In genomic region chr14:104140463-104141331, GRCh38 we compare ENCODE assay signal across 14 cellular contexts. TPM values are rescaled to one million over a fixed set of nuclear protein-coding genes. Genes with fewer than 3 reads are reported as not detected.
DNase-seq lines count a peak whose midpoint lies in the region; ATAC-seq and TF ChIP-seq lines count a peak whose summit lies in the region.
"Had no signal": no experiment of that assay in that cellular context is flagged by ENCODE, and none has a peak within 500 bp of the region (broad histone marks: within the 10 kb centered on the region; RNA-seq: fewer than 3 reads in every experiment).

No MANE protein-coding gene starts in this region.

- H3K36me3 ChIP-seq in BLaER1 (peaks cover 33% of the 10 kb centered on the region; the same call in 1 of the 2 replicates), H7 (replicated peaks; ENCODE audit: control insufficient read depth, insufficient read depth, low read length) (no peaks in the 10 kb centered on the region; the same call in none of the 2 replicates)

- H3K27me3 Mint-ChIP-seq in endothelial cell (ENCODE audit: unreplicated experiment), result peaks cover 15% of the 10 kb centered on the region
- H3K27me3 Mint-ChIP-seq in nephron (ENCODE audit: low read depth), result peaks cover 36% of the 10 kb centered on the region

- H3K27ac Mint-ChIP-seq in endothelial cell (ENCODE audit: unreplicated experiment), result no peak overlapping the region
- H3K27ac Mint-ChIP-seq in nephron, result no peak overlapping the region
- H3K27ac Mint-ChIP-seq: immature natural killer cell; stimulated activated naive B cell treated with anti-CD40 and anti-IgM and Interleukin-4, amounts not matched to agents 10 μg/mL and 1 μg/mL and 100 μg/mL, for 72 hours had no signal

- no peaks in the 10 kb centered on the region for H3K9me3 ChIP-seq in BLaER1

- H3K4me2 ChIP-seq in BLaER1, result peak overlapping the region; percentile 100

- peaks cover 80% of the 10 kb centered on the region for H4K20me1 ChIP-seq in BLaER1

- 0 out of 2 replicates have a peak overlapping the region, but pooled peaks have one; percentile 26 for H3K27ac ChIP-seq in BLaER1

- peak overlapping the region; percentile 87; the same call in 1 of the 2 replicates for H3K9ac ChIP-seq in BLaER1

- H3K36me3 Mint-ChIP-seq in endothelial cell (ENCODE audit: low read depth, unreplicated experiment) (peaks cover 9% of the 10 kb centered on the region), nephron (ENCODE audit: low read depth) (no peaks in the 10 kb centered on the region)
- H3K36me3 Mint-ChIP-seq: immature natural killer cell; stimulated activated naive B cell treated with anti-CD40 and anti-IgM and Interleukin-4, amounts not matched to agents 10 μg/mL and 1 μg/mL and 100 μg/mL, for 72 hours had no signal

- DNase-seq in H7, result peak; percentile 61
- no peak for DNase-seq in endothelial cell (ENCODE audit: low spot score)
- DNase-seq in ureter (ENCODE audit: low spot score), result no peak
- no peak for DNase-seq in amygdala (lab: John Stamatoyannopoulos, UW)
- DNase-seq in NCI-H2171 (lab: John Stamatoyannopoulos, UW), result no peak
- DNase-seq: activated CD4-positive, alpha-beta T cell treated with anti-CD3 and anti-CD28 coated beads for 1 hour; activated T-cell treated with anti-CD3 and anti-CD28 coated beads, Interleukin-2, amount 50 U/mL, for 1 hour; C1 segment of cervical spinal cord; DMS79; immature natural killer cell; stimulated activated naive B cell treated with anti-CD40 and anti-IgM and Interleukin-4, amounts not matched to agents 10 μg/mL and 1 μg/mL and 100 μg/mL, for 72 hours had no signal

- H3K27me3 ChIP-seq in BLaER1 (peaks cover 18% of the 10 kb centered on the region), H7 (ENCODE audit: control insufficient read depth, insufficient read depth, low read length) (peaks cover 25% of the 10 kb centered on the region)

- H3K4me3 ChIP-seq in BLaER1 (peak overlapping the region; percentile 88; the same call in 1 of the 2 replicates), H7 (ENCODE audit: insufficient read depth, low read depth, low read length) (no peak overlapping the region)

- TF ChIP-seq CTCF in endothelial cell (IDR thresholded peaks at IDR 0.05; ENCODE audit: unreplicated experiment) (no peak), nephron (IDR thresholded peaks at IDR 0.05; ENCODE audit: unreplicated experiment in 3 of 3) (no peak)

- H3K4me1 ChIP-seq in BLaER1, result peaks cover 73% of the 10 kb centered on the region

- H3K4me1 Mint-ChIP-seq in endothelial cell (ENCODE audit: unreplicated experiment), result peaks cover 16% of the 10 kb centered on the region
- peaks cover 15% of the 10 kb centered on the region for H3K4me1 Mint-ChIP-seq in nephron

- H3K4me3 Mint-ChIP-seq in endothelial cell (ENCODE audit: unreplicated experiment) (peak overlapping the region; percentile 92), nephron (peak overlapping the region; percentile 74 to 77 (median 76))
- H3K4me3 Mint-ChIP-seq: immature natural killer cell; stimulated activated naive B cell treated with anti-CD40 and anti-IgM and Interleukin-4, amounts not matched to agents 10 μg/mL and 1 μg/mL and 100 μg/mL, for 72 hours had no signal

- H3K9me3 Mint-ChIP-seq in endothelial cell (ENCODE audit: unreplicated experiment) (no peaks in the 10 kb centered on the region), nephron (no peaks in the 10 kb centered on the region)
- H3K9me3 Mint-ChIP-seq: immature natural killer cell; stimulated activated naive B cell treated with anti-CD40 and anti-IgM and Interleukin-4, amounts not matched to agents 10 μg/mL and 1 μg/mL and 100 μg/mL, for 72 hours had no signal

- no peak for ATAC-seq in HG03439 (IDR thresholded peaks at IDR 0.05; ENCODE audit: unreplicated experiment)
- ATAC-seq: stimulated activated naive B cell treated with anti-CD40 and anti-IgM and Interleukin-4, amounts not matched to agents 10 μg/mL and 1 μg/mL and 100 μg/mL, for 72 hours had no signal

RNA-seq across cellular contexts. Expression of gene KIF26A, which starts 2.3 kb away (rescaled TPM):
- 59.2 and 61.0 TPM in 2 replicates for total RNA-seq in H7 (2014; rRNA removed; shearing (Covaris generic))
- total RNA-seq in endothelial cell (ENCODE audit: unreplicated experiment) (96.9 TPM), ureter (6.1 TPM)

RNA-seq across cellular contexts. Expression of gene ASPG, which starts 55.2 kb away (rescaled TPM):
- 0.17 and 2.9 TPM in 2 replicates for total RNA-seq in H7 (2014; rRNA removed; shearing (Covaris generic))
- total RNA-seq in endothelial cell (ENCODE audit: unreplicated experiment) (1.2 TPM), ureter (6.4 TPM)
